ENCODE assay signal across 8 cellular contexts in the genomic region with DNA sequence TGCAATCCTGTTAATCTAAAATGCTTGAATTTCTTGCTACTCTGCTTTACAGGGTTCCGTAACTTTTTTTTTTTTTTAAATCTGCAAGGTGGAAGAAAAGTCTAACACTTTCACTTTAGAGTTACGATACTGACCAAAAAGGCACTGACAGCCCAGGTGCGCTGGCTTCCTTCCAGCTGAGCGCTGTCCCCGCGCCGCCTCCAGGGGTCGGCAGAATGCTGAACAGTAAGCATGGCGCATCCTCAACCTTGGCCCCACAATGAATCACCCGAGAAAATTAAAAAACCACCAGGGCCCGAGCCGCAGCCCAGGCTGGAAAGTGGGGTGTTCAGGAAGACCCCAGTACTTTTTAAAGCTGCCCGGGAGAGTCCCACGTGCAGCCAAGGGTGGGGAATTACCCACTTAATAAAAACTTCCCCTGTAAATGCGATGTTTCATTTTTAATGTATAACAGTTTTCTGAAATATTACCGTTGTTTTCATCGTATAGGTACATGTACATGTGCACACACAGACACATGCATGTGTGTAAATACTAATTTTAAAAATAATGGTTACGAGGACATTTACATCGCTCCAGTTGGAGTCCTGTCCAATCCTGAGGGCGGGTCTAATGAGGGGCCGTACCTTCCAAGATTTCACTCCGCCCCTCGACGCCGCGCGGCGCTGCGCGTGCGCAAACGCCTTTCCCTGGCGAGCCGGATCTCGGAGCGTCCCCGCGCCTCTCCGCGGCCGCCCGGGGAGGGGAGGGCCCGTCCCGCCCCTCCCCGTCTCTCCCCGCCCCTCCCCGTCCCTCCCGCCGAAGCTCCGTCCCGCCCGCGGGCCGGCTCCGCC. TPM values are rescaled to one million over a fixed set of nuclear protein-coding genes. Genes with fewer than 3 reads are reported as not detected.
DNase-seq lines count a peak whose midpoint lies in the region; ATAC-seq, FAIRE-seq and TF ChIP-seq lines count a peak whose summit lies in the region.

No MANE protein-coding gene starts in this region.

- H3K79me2 ChIP-seq in H1 (ENCODE audit: control insufficient read depth in 1 of 2, insufficient read depth in 2 of 2, low read length in 2 of 2): peaks cover 6 to 34% of the 10 kb centered on the region in 2 experiments
- H3K79me2 ChIP-seq in mesendoderm (ENCODE audit: control insufficient read depth, insufficient read depth, low read length): peaks cover 14% of the 10 kb centered on the region

- POLR2A ChIA-PET in H1 (lab: Charles Lee; ENCODE audit: partially characterized antibody): interaction anchor here (0.7 to 2.9 kb wide), 9 partner anchors 9 to 184 kb away, joined by 3 to 25 read pairs (median 4); partner anchors contain the start of genes LATS1, PCMT1 and PPIL4

- H3K79me1 ChIP-seq in H1 (ENCODE audit: low read depth, low read length) (no peaks in the 10 kb centered on the region), mesendoderm (ENCODE audit: low read length) (peaks cover 7% of the 10 kb centered on the region)

- H3K4me2 ChIP-seq in H1 (ENCODE audit: insufficient read depth in 1 of 2, low read depth in 2 of 2, low read length in 2 of 2) (peak overlapping the region; percentile 71 to 73), mesendoderm (ENCODE audit: low read length) (peak overlapping the region; percentile 78)

- H3K36me3 ChIP-seq in H1 (ENCODE audit: control insufficient read depth in 2 of 4, insufficient read depth in 4 of 4, low read length in 3 of 4) (no peaks in the 10 kb centered on the region), mesendoderm (ENCODE audit: control insufficient read depth, insufficient read depth, low read length) (no peaks in the 10 kb centered on the region)

- H3K4me3 ChIP-seq in H1 (ENCODE audit: extremely low read depth in 1 of 4, insufficient read depth in 2 of 4, low read depth in 3 of 4, low read length in 4 of 4): peak overlapping the region; percentile 88 to 100 (median 98)
- peak overlapping the region; percentile 76 for H3K4me3 ChIP-seq in mesendoderm (ENCODE audit: low read length)

- peak; percentile 61 to 62 for TF ChIP-seq RAD21 in H1 (IDR thresholded peaks at IDR 0.05 in 1 of 2, conservative IDR thresholded peaks at IDR 0.05 in 1 of 2; ENCODE audit: low read depth in 2 of 2, low read length in 2 of 2)

- no peak overlapping the region for H2BK15ac ChIP-seq in H1 (ENCODE audit: low read length)
- H2BK15ac ChIP-seq in mesendoderm (replicated peaks; ENCODE audit: low read depth): no peak overlapping the region

- no peak for FAIRE-seq in H1 (lab: Jason Lieb, UNC)

- H3K56ac ChIP-seq in H1 (replicated peaks; ENCODE audit: insufficient read length, low read depth, low read length) (no peak overlapping the region), mesendoderm (ENCODE audit: low read length) (peak overlapping the region; percentile 96)

- peaks cover 17% of the 10 kb centered on the region for H3K4me1 Mint-ChIP-seq in activated CD8-positive, alpha-beta memory T cell treated with anti-CD3 and anti-CD28 coated beads, Interleukin-2, amount 10 ng/mL, durations not matched to agents 7 days and 5 days

- DNase-seq in COR-L47 (lab: John Stamatoyannopoulos, UW) (peak; percentile 70), HT1080 (ENCODE audit: low read depth) (peak; percentile 91), NOMO-1 (lab: John Stamatoyannopoulos, UW; ENCODE audit: unreplicated experiment in 2 of 2) (peak; percentile 91 to 92), H1 (ENCODE audit: low read depth in 1 of 2, low spot score in 2 of 2) (peak; percentile 80 to 98), mesendoderm (peak; percentile 95)
- DNase-seq in activated CD8-positive, alpha-beta memory T cell treated with anti-CD3 and anti-CD28 coated beads, Interleukin-2, amount 10 ng/mL, durations not matched to agents 7 days and 5 days: peak; percentile 96
- DNase-seq in stimulated activated CD8-positive, alpha-beta memory T cell treated with anti-CD3 and anti-CD28 coated beads, Interleukin-12 subunit alpha, Interleukin-12 subunit beta, amount 100 ng/mL, for 24 hours (ENCODE audit: extremely low read depth): peak; percentile 87

- H2AFZ ChIP-seq in H1 (ENCODE audit: low read length): peak overlapping the region; percentile 96

- H3K23ac ChIP-seq in H1 (ENCODE audit: insufficient read length) (no peak overlapping the region), mesendoderm (ENCODE audit: low read length) (no peak overlapping the region)

- no peak for TF ChIP-seq EP300 in H1 (IDR thresholded peaks at IDR 0.05; ENCODE audit: borderline replicate concordance in 1 of 2, low read depth in 2 of 2, low read length in 2 of 2)

- CTCF ChIA-PET in activated CD8-positive, alpha-beta memory T cell treated with anti-CD3 and anti-CD28 coated beads, Interleukin-2, amount 10 ng/mL, durations not matched to agents 7 days and 5 days (lab: Charles Lee): interaction anchor here (0.9 to 8.9 kb wide), 9 partner anchors 12 to 152 kb away, joined by 3 to 90 read pairs (median 3); partner anchors contain the start of gene PPIL4
- CTCF ChIA-PET in H1 (lab: Charles Lee; ENCODE audit: partially characterized antibody): interaction anchor here (0.7 to 6.5 kb wide), 6 partner anchors 17 to 706 kb away, joined by 3 to 108 read pairs (median 4); partner anchors contain the start of gene PPIL4

- H3K27ac Mint-ChIP-seq in activated CD8-positive, alpha-beta memory T cell treated with anti-CD3 and anti-CD28 coated beads, Interleukin-2, amount 10 ng/mL, durations not matched to agents 7 days and 5 days: peak overlapping the region; percentile 83

- H4K8ac ChIP-seq in H1 (ENCODE audit: extremely low read depth, insufficient read depth, low read length): peak overlapping the region; percentile 99; the same call in 1 of the 2 replicates
- peak overlapping the region; percentile 14 for H4K8ac ChIP-seq in mesendoderm (ENCODE audit: low read depth, low read length)

- H3K14ac ChIP-seq in H1 (ENCODE audit: insufficient read length): no peak overlapping the region

- peaks cover 6% of the 10 kb centered on the region for H3K27me3 Mint-ChIP-seq in activated CD8-positive, alpha-beta memory T cell treated with anti-CD3 and anti-CD28 coated beads, Interleukin-2, amount 10 ng/mL, durations not matched to agents 7 days and 5 days

- H3K23me2 ChIP-seq in H1 (ENCODE audit: low read depth, low read length): peaks cover 2% of the 10 kb centered on the region; the same call in 1 of the 2 replicates

- H2BK12ac ChIP-seq in H1 (ENCODE audit: low read depth, low read length): no peak overlapping the region

- H3K9ac ChIP-seq in H1 (replicated peaks in 1 of 4; ENCODE audit: extremely low read depth in 1 of 4, low read depth in 3 of 4, low read length in 3 of 4): peak overlapping the region in 2 of 4 experiments; percentile 96; a peak in 5 of 7 replicates
- peak overlapping the region; percentile 93 for H3K9ac ChIP-seq in mesendoderm (ENCODE audit: low read length)

- H3K36me3 Mint-ChIP-seq in activated CD8-positive, alpha-beta memory T cell treated with anti-CD3 and anti-CD28 coated beads, Interleukin-2, amount 10 ng/mL, durations not matched to agents 7 days and 5 days: no peaks in the 10 kb centered on the region

- H3K4ac ChIP-seq in H1 (replicated peaks; ENCODE audit: insufficient read length, low read depth, low read length) (no peak overlapping the region), mesendoderm (ENCODE audit: low read depth, low read length) (peak overlapping the region; percentile 76)

- no peak overlapping the region for H2BK5ac ChIP-seq in H1 (ENCODE audit: low read depth, low read length)
- no peak overlapping the region for H2BK5ac ChIP-seq in mesendoderm (ENCODE audit: low read length)

- peak overlapping the region; percentile 13; the same call in 1 of the 2 replicates for H3K18ac ChIP-seq in H1 (ENCODE audit: extremely low read depth, low read length)
- no peak overlapping the region for H3K18ac ChIP-seq in mesendoderm (ENCODE audit: low read length)

- no peak overlapping the region for H4K5ac ChIP-seq in H1 (ENCODE audit: insufficient read length, low read depth, low read length)
- no peak overlapping the region for H4K5ac ChIP-seq in mesendoderm (ENCODE audit: low read length)

- WGBS in H1 (ENCODE audit: extremely low coverage in 1 of 2, insufficient coverage in 1 of 2, insufficient read length in 1 of 2, insufficient replicate concordance in 2 of 2, low coverage in 1 of 2, low lambda C conversion rate in 2 of 2, missing lambda C conversion rate in 1 of 2), 2 experiments: 1% methylated on average over 34 of the region's 55 CpGs; no CpG with 5 or more reads in 1 of the 2 experiments
- WGBS in mesendoderm (ENCODE audit: extremely low coverage, insufficient coverage, low lambda C conversion rate): no CpG with 5 or more reads among the region's 55 CpGs

- TF ChIP-seq CTCF in H1 (IDR thresholded peaks at IDR 0.05; ENCODE audit: control extremely low read depth in 1 of 3, insufficient read depth in 1 of 3, low read depth in 1 of 3, low read length in 3 of 3): peak; percentile 61 to 81 (median 74)

- ATAC-seq in GM21381 (IDR thresholded peaks at IDR 0.05; ENCODE audit: unreplicated experiment): peak; percentile 77
- ATAC-seq in activated CD8-positive, alpha-beta memory T cell treated with anti-CD3 and anti-CD28 coated beads, Interleukin-2, amount 10 ng/mL, durations not matched to agents 7 days and 5 days: peak; percentile 92

- H4K20me1 ChIP-seq in H1 (replicated peaks in 1 of 2; ENCODE audit: control insufficient read depth in 1 of 2, insufficient read depth in 2 of 2, low read length in 2 of 2): peaks cover 0 to 8% of the 10 kb centered on the region in 2 experiments

- no peak; a peak in 1 of 3 replicates for TF ChIP-seq POLR2A in H1 (IDR thresholded peaks at IDR 0.05; ENCODE audit: control extremely low read depth in 1 of 2, low read depth in 2 of 2, low read length in 2 of 2)

- H2BK120ac ChIP-seq in H1 (replicated peaks; ENCODE audit: low read depth, low read length): no peak overlapping the region
- H2BK120ac ChIP-seq in mesendoderm (ENCODE audit: low read depth, low read length): no peak overlapping the region

- H3K9me3 Mint-ChIP-seq in activated CD8-positive, alpha-beta memory T cell treated with anti-CD3 and anti-CD28 coated beads, Interleukin-2, amount 10 ng/mL, durations not matched to agents 7 days and 5 days (ENCODE audit: low read depth): no peaks in the 10 kb centered on the region

- no peaks in the 10 kb centered on the region; a peak in 1 of 7 replicates for H3K4me1 ChIP-seq in H1 (replicated peaks in 1 of 4; ENCODE audit: control insufficient read depth in 3 of 4, insufficient read depth in 4 of 4, low read length in 3 of 4)
- no peaks in the 10 kb centered on the region for H3K4me1 ChIP-seq in mesendoderm (ENCODE audit: control insufficient read depth, low read depth, low read length)

- H3K27ac ChIP-seq in H1 (ENCODE audit: low read depth, low read length): no peak overlapping the region
- no peak overlapping the region for H3K27ac ChIP-seq in mesendoderm (ENCODE audit: low read depth, low read length)

- no peaks in the 10 kb centered on the region for H3K9me3 ChIP-seq in H1 (ENCODE audit: insufficient read depth in 2 of 2, low read depth in 1 of 2, low read length in 1 of 2)

- no peaks in the 10 kb centered on the region for H3K27me3 ChIP-seq in H1 (replicated peaks in 1 of 4; ENCODE audit: control insufficient read depth in 3 of 4, extremely low read depth in 1 of 4, insufficient read depth in 3 of 4, low read length in 3 of 4)
- H3K27me3 ChIP-seq in mesendoderm (ENCODE audit: insufficient read depth, low read length, poor library complexity): no peaks in the 10 kb centered on the region

- H4K91ac ChIP-seq in H1 (replicated peaks; ENCODE audit: insufficient read length, low read length): no peak overlapping the region

- H2BK20ac ChIP-seq in H1 (ENCODE audit: low read length): no peak overlapping the region

- H2AK5ac ChIP-seq in H1 (ENCODE audit: low read depth, low read length) (no peak overlapping the region), mesendoderm (ENCODE audit: low read length) (no peak overlapping the region)

- peak overlapping the region; percentile 92 for H3K4me3 Mint-ChIP-seq in activated CD8-positive, alpha-beta memory T cell treated with anti-CD3 and anti-CD28 coated beads, Interleukin-2, amount 10 ng/mL, durations not matched to agents 7 days and 5 days

RNA-seq across cellular contexts. Expression of gene GINM1, which starts 0.4 kb away (rescaled TPM):
- 29.5 and 31.3 TPM in 2 replicates for total RNA-seq in HT1080 (2014; rRNA removed; shearing (Covaris generic))
- 47.2 and 50.6 TPM in 2 replicates for polyA plus RNA-seq in HT1080 (2015; cell fraction: cytosol; rRNA removed)
- polyA plus RNA-seq in HT1080 (2015; cell fraction: nucleus; rRNA removed): 23.9 and 28.9 TPM in 2 replicates
- 10 to 100 TPM; 16.4 to 16.5 TPM for total RNA-seq in activated CD8-positive, alpha-beta memory T cell treated with anti-CD3 and anti-CD28 coated beads, Interleukin-2, amount 10 ng/mL, durations not matched to agents 7 days and 5 days
- total RNA-seq in H1 (2021; fragmentation: NEBNext Ultra II Directional; extraction: Animal tissue kit (Norgen Biotek cat#: 25700)): 21.6 and 24.0 TPM in 2 replicates
- 4.0 and 5.1 TPM in 2 replicates for polyA plus RNA-seq in H1 (2011; rRNA removed)
- polyA plus RNA-seq in H1 (2011; cell fraction: cytosol; rRNA removed): 8.3 TPM
- 6.3 TPM for polyA plus RNA-seq in H1 (2011; cell fraction: nucleus; rRNA removed)
- polyA plus RNA-seq in H1 (2012, experiment 1 of 2): 9.4 to 14.1 TPM (median 9.6 TPM) in 4 replicates
- polyA plus RNA-seq in H1 (2012, experiment 2 of 2): 4.0 TPM
- polyA plus RNA-seq in H1 (2013, experiment 1 of 2): 40.2 TPM
- 40.6 TPM for polyA plus RNA-seq in H1 (2013, experiment 2 of 2)
- 3.6 and 6.8 TPM in 2 replicates for polyA minus RNA-seq in H1 (2011; rRNA and poly(A)+ RNA removed)
- polyA minus RNA-seq in H1 (2011; cell fraction: cytosol; rRNA and poly(A)+ RNA removed): 6.2 TPM
- polyA minus RNA-seq in H1 (2011; cell fraction: nucleus; rRNA and poly(A)+ RNA removed): 11.6 TPM
- 23.6 TPM for polyA plus RNA-seq in mesendoderm (2013, experiment 1 of 2)
- polyA plus RNA-seq in mesendoderm (2013, experiment 2 of 2): 22.9 TPM

RNA-seq across cellular contexts. Expression of gene PPIL4, which starts 19.9 kb away (rescaled TPM):
- total RNA-seq in HT1080 (2014; rRNA removed; shearing (Covaris generic)): 15.1 and 16.9 TPM in 2 replicates
- 17.0 and 24.0 TPM in 2 replicates for polyA plus RNA-seq in HT1080 (2015; cell fraction: cytosol; rRNA removed)
- polyA plus RNA-seq in HT1080 (2015; cell fraction: nucleus; rRNA removed): 30.1 and 32.7 TPM in 2 replicates
- total RNA-seq in activated CD8-positive, alpha-beta memory T cell treated with anti-CD3 and anti-CD28 coated beads, Interleukin-2, amount 10 ng/mL, durations not matched to agents 7 days and 5 days: 10 to 100 TPM; 17.8 to 18.7 TPM
- 33.2 TPM in 2 replicates for total RNA-seq in H1 (2021; fragmentation: NEBNext Ultra II Directional; extraction: Animal tissue kit (Norgen Biotek cat#: 25700))
- polyA plus RNA-seq in H1 (2011; rRNA removed): 1.1 and 2.0 TPM in 2 replicates
- polyA plus RNA-seq in H1 (2011; cell fraction: cytosol; rRNA removed): 5.9 TPM
- 0.96 TPM for polyA plus RNA-seq in H1 (2011; cell fraction: nucleus; rRNA removed)
- 9.9 to 18.5 TPM (median 10.9 TPM) in 4 replicates for polyA plus RNA-seq in H1 (2012, experiment 1 of 2)
- polyA plus RNA-seq in H1 (2012, experiment 2 of 2): 1.7 TPM
- 30.7 TPM for polyA plus RNA-seq in H1 (2013, experiment 1 of 2)
- polyA plus RNA-seq in H1 (2013, experiment 2 of 2): 30.1 TPM
- polyA minus RNA-seq in H1 (2011; rRNA and poly(A)+ RNA removed): 4.0 and 4.7 TPM in 2 replicates
- polyA minus RNA-seq in H1 (2011; cell fraction: cytosol; rRNA and poly(A)+ RNA removed): 9.8 TPM
- polyA minus RNA-seq in H1 (2011; cell fraction: nucleus; rRNA and poly(A)+ RNA removed): 6.3 TPM
- 40.4 TPM for polyA plus RNA-seq in mesendoderm (2013, experiment 1 of 2)
- 40.9 TPM for polyA plus RNA-seq in mesendoderm (2013, experiment 2 of 2)
